Comparison of ENCODE assay signal across 9 cellular contexts in the genomic region with DNA sequence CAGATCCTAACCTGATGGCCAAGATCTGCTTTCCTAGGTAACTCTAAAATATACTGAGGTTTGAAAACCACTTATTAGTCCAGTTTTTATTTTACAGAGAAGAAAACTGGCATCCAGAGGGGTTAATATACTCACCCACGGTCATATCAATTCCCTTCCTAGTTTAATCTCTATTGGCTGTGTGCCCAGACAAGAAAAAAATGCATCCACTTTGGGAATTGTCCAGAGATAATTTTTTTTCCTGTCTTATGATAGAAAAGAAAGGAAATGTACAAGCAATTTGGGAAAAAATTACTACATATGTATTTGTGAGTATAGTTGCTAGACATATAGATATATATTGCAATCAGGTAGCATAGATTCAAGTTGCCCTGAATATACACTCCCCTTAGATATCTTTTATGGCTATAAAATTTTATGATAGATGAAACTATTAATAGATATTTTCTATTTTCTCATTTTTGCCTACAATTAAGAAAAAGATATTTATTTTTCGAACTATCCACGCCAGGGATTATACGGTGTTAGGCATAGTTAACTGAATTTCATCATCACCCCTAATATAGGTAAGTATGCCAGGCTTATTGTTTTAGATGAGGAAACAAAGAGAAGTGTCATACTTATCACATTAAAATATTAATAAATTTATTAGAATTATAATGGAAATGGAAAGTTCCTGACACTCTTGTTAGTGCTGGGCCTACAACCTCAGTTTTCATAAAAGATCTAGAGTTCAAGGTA.
DNase-seq lines count a peak whose midpoint lies in the region; ATAC-seq, FAIRE-seq and TF ChIP-seq lines count a peak whose summit lies in the region.
"Had no signal": no experiment of that assay in that cellular context is flagged by ENCODE, and none has a peak within 500 bp of the region (broad histone marks: within the 10 kb centered on the region; RNA-seq: fewer than 3 reads in every experiment).

No MANE protein-coding gene starts in this region.

- no peaks in the 10 kb centered on the region for H3K9me3 ChIP-seq in HEK293 (ENCODE audit: control insufficient read depth, insufficient read depth, low read depth, low read length)
- no peaks in the 10 kb centered on the region for H3K9me3 ChIP-seq in kidney (ENCODE audit: control insufficient read depth in 1 of 2, low read length in 2 of 2)

- H3K4me1 Mint-ChIP-seq in activated CD4-positive, alpha-beta memory T cell treated with anti-CD3 and anti-CD28 coated beads for 36 hours (ENCODE audit: low read depth) = peaks cover 18% of the 10 kb centered on the region

- H3K4me3 ChIP-seq in HEK293 (ENCODE audit: low read depth, low read length) (no peak overlapping the region), kidney (ENCODE audit: low read length in 2 of 2) (peak overlapping the region in 1 of 2 donors; percentile 14)

- intact Hi-C loops in activated CD4-positive, alpha-beta memory T cell treated with anti-CD3 and anti-CD28 coated beads for 36 hours (cut with micrococcal nuclease) = loop anchor here (2.0 kb wide), 1 partner anchor 14 kb away; no protein-coding TSS in a partner anchor
- intact Hi-C loops in kidney (cut with DNase I) = no loop called here

- H3K9me3 Mint-ChIP-seq in activated CD4-positive, alpha-beta memory T cell treated with anti-CD3 and anti-CD28 coated beads for 36 hours = no peaks in the 10 kb centered on the region

- FAIRE-seq in kidney (lab: Jason Lieb, UNC) = peak; percentile 3

- H3K4me3 Mint-ChIP-seq in activated CD4-positive, alpha-beta memory T cell treated with anti-CD3 and anti-CD28 coated beads for 36 hours = no peak overlapping the region

- ATAC-seq in HG03095 (IDR thresholded peaks at IDR 0.05; ENCODE audit: unreplicated experiment) (no peak), HG03457 (IDR thresholded peaks at IDR 0.05; ENCODE audit: unreplicated experiment) (no peak), GM18498 (IDR thresholded peaks at IDR 0.05; ENCODE audit: unreplicated experiment) (no peak)

- no peak overlapping the region for H3K9ac ChIP-seq in kidney (ENCODE audit: low read length in 2 of 2)

- H3K27ac ChIP-seq in HEK293 (ENCODE audit: extremely low read depth, low read depth, low read length) = peak overlapping the region; percentile 72
- H3K27ac ChIP-seq in kidney (ENCODE audit: low read depth in 2 of 2, low read length in 2 of 2) = peak overlapping the region; percentile 79 to 87

- H3K36me3 ChIP-seq in HEK293 (ENCODE audit: control insufficient read depth in 2 of 2, insufficient read depth in 1 of 2, low read length in 2 of 2) (no peaks in the 10 kb centered on the region), kidney (ENCODE audit: control insufficient read depth in 1 of 2, insufficient read depth in 2 of 2, low read length in 2 of 2) (no peaks in the 10 kb centered on the region)

- H3K4me1 ChIP-seq in HEK293 (ENCODE audit: control insufficient read depth, insufficient read depth, low read length) = peaks cover 15% of the 10 kb centered on the region
- H3K4me1 ChIP-seq in kidney (ENCODE audit: control insufficient read depth in 1 of 2, insufficient read depth in 1 of 2, low read depth in 1 of 2, low read length in 2 of 2) = peaks cover 2 to 16% of the 10 kb centered on the region in 2 donors

- no peak for TF ChIP-seq CTCF in HEK293 (tag by site-specific recombination; IDR thresholded peaks at IDR 0.05)
- TF ChIP-seq CTCF in kidney (IDR thresholded peaks at IDR 0.05; ENCODE audit: borderline replicate concordance, extremely low read depth, insufficient read depth) = no peak

- no peaks in the 10 kb centered on the region for H3K36me3 Mint-ChIP-seq in activated CD4-positive, alpha-beta memory T cell treated with anti-CD3 and anti-CD28 coated beads for 36 hours

- peak overlapping the region; percentile 20 for H3K27ac Mint-ChIP-seq in activated CD4-positive, alpha-beta memory T cell treated with anti-CD3 and anti-CD28 coated beads for 36 hours

- POLR2A ChIA-PET in HEK293 (lab: Yijun Ruan, JAX) = interaction anchor here (1.2 kb wide), 1 partner anchor 11 kb away, joined by 6 read pairs; no protein-coding TSS in a partner anchor
- POLR2A ChIA-PET in activated CD4-positive, alpha-beta memory T cell treated with anti-CD3 and anti-CD28 coated beads for 36 hours (lab: Charles Lee) = no interaction called here

- no peaks in the 10 kb centered on the region for H3K27me3 Mint-ChIP-seq in activated CD4-positive, alpha-beta memory T cell treated with anti-CD3 and anti-CD28 coated beads for 36 hours
- H3K27me3 Mint-ChIP-seq: activated naive CD8-positive, alpha-beta T cell had no signal

- DNase-seq in A172 (ENCODE audit: low spot score) (peak; percentile 68), kidney (no peak)
- DNase-seq in activated CD4-positive, alpha-beta memory T cell treated with anti-CD3 and anti-CD28 coated beads for 36 hours = no peak
- DNase-seq in stimulated activated CD8-positive, alpha-beta memory T cell treated with anti-CD3 and anti-CD28 coated beads, Interleukin-4, amount 100 ng/mL, for 48 hours = no peak

- CTCF ChIA-PET in HEK293 (lab: Yijun Ruan, JAX) = no interaction called here
- CTCF ChIA-PET in activated CD4-positive, alpha-beta memory T cell treated with anti-CD3 and anti-CD28 coated beads for 36 hours (lab: Charles Lee) = no interaction called here

TF ChIP-seq in HEK293, 187 proteins besides CTCF, POLR2A, EP300 and RAD21 (continues in another document):
- TF ChIP-seq SALL2 (tag by site-specific recombination; IDR thresholded peaks at IDR 0.05; ENCODE audit: borderline replicate concordance) (no peak), IKZF3 (tag by site-specific recombination; IDR thresholded peaks at IDR 0.05) (0 out of 2 replicates have a peak, but pooled peaks have one; percentile 5), ZNF248 (tag by site-specific recombination; IDR thresholded peaks at IDR 0.05) (no peak), ZFP69B (tag by site-specific recombination; IDR thresholded peaks at IDR 0.05) (no peak), ZNF324 (tag by site-specific recombination; IDR thresholded peaks at IDR 0.05) (no peak), ZNF112 (tag by site-specific recombination; IDR thresholded peaks at IDR 0.05) (no peak), BCL11A (tag by site-specific recombination; IDR thresholded peaks at IDR 0.05; ENCODE audit: low read depth) (no peak), ZNF830 (tag by site-specific recombination; IDR thresholded peaks at IDR 0.05; ENCODE audit: low read depth) (no peak), REPIN1 (tag by site-specific recombination; IDR thresholded peaks at IDR 0.05; ENCODE audit: low read depth) (no peak)
- TF ChIP-seq, protein P1, sequence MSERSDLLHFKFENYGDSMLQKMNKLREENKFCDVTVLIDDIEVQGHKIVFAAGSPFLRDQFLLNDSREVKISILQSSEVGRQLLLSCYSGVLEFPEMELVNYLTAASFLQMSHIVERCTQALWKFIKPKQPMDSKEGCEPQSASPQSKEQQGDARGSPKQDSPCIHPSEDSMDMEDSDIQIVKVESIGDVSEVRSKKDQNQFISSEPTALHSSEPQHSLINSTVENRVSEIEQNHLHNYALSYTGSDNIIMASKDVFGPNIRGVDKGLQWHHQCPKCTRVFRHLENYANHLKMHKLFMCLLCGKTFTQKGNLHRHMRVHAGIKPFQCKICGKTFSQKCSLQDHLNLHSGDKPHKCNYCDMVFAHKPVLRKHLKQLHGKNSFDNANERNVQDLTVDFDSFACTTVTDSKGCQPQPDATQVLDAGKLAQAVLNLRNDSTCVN (tag by site-specific recombination; optimal IDR thresholded peaks at IDR 0.05) = no peak
- TF ChIP-seq, protein P2, sequence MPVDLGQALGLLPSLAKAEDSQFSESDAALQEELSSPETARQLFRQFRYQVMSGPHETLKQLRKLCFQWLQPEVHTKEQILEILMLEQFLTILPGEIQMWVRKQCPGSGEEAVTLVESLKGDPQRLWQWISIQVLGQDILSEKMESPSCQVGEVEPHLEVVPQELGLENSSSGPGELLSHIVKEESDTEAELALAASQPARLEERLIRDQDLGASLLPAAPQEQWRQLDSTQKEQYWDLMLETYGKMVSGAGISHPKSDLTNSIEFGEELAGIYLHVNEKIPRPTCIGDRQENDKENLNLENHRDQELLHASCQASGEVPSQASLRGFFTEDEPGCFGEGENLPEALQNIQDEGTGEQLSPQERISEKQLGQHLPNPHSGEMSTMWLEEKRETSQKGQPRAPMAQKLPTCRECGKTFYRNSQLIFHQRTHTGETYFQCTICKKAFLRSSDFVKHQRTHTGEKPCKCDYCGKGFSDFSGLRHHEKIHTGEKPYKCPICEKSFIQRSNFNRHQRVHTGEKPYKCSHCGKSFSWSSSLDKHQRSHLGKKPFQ (tag by site-specific recombination; IDR thresholded peaks at IDR 0.05) = no peak
- TF ChIP-seq, protein P3, sequence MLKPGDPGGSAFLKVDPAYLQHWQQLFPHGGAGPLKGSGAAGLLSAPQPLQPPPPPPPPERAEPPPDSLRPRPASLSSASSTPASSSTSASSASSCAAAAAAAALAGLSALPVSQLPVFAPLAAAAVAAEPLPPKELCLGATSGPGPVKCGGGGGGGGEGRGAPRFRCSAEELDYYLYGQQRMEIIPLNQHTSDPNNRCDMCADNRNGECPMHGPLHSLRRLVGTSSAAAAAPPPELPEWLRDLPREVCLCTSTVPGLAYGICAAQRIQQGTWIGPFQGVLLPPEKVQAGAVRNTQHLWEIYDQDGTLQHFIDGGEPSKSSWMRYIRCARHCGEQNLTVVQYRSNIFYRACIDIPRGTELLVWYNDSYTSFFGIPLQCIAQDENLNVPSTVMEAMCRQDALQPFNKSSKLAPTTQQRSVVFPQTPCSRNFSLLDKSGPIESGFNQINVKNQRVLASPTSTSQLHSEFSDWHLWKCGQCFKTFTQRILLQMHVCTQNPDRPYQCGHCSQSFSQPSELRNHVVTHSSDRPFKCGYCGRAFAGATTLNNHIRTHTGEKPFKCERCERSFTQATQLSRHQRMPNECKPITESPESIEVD (tag by site-specific recombination; IDR thresholded peaks at IDR 0.05) = peak; percentile 91
- TF ChIP-seq, protein P4, sequence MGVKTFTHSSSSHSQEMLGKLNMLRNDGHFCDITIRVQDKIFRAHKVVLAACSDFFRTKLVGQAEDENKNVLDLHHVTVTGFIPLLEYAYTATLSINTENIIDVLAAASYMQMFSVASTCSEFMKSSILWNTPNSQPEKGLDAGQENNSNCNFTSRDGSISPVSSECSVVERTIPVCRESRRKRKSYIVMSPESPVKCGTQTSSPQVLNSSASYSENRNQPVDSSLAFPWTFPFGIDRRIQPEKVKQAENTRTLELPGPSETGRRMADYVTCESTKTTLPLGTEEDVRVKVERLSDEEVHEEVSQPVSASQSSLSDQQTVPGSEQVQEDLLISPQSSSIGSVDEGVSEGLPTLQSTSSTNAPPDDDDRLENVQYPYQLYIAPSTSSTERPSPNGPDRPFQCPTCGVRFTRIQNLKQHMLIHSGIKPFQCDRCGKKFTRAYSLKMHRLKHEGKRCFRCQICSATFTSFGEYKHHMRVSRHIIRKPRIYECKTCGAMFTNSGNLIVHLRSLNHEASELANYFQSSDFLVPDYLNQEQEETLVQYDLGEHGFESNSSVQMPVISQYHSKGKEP (tag by site-specific recombination; IDR thresholded peaks at IDR 0.05) = peak; percentile 79
